Comparison of ENCODE assay signal across 22 cellular contexts in the genomic region with DNA sequence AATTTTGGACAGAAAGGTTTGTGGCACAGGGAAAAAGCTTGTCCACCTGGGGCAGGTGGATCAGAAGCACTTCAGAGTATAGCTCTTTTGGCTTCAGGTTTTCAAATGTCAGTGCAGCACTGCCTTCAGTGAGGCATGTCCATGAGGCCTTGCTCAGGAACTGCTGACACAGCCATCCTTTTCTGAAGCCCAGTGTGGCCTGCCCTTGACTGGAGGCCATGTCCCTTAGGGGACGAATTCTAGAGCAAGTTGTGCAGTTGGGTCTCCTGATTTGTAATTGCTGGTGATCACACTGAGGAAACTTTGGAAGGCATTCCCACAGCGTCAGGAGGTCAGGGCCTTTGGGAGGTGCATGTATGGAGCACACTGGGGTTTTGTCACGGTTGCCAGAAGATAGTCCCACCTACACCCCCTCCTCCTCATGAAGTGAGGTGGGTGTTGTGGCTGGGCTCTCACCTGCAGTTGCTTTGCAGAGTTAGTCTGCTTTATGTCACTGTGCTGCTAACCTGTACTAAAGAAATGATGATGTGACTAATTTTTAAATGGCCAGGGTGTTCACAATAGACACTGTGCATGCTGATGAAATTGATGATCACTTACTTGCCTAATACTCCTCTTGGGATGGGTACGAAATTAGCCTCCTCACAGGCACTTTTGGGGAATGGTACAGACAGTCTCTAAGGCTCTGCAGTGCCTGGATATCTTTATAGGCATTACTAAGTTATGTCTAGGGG. TPM values are rescaled to one million over a fixed set of nuclear protein-coding genes. Genes with fewer than 3 reads are reported as not detected.
DNase-seq lines count a peak whose midpoint lies in the region; ATAC-seq, FAIRE-seq and TF ChIP-seq lines count a peak whose summit lies in the region.
"Had no signal": no experiment of that assay in that cellular context is flagged by ENCODE, and none has a peak within 500 bp of the region (broad histone marks: within the 10 kb centered on the region; RNA-seq: fewer than 3 reads in every experiment).

No MANE protein-coding gene starts in this region.

- no peak for TF ChIP-seq RAD21 in K562 (CRISPR knock-in tag; conservative IDR thresholded peaks at IDR 0.05 in 1 of 2, IDR thresholded peaks at IDR 0.05 in 1 of 2)

- TF ChIP-seq CTCF in heart right ventricle (IDR thresholded peaks at IDR 0.05) (no peak), K562 (IDR thresholded peaks at IDR 0.05 in 2 of 3, conservative IDR thresholded peaks at IDR 0.05 in 1 of 3; ENCODE audit: insufficient read depth in 2 of 3, low read depth in 1 of 3, low read length in 3 of 3) (no peak), nephron progenitor cell (IDR thresholded peaks at IDR 0.05) (no peak)

- peak overlapping the region; percentile 12 for H3K4me3 Mint-ChIP-seq in nephron progenitor cell

- no peaks in the 10 kb centered on the region for H4K20me1 ChIP-seq in K562 (replicated peaks; ENCODE audit: control insufficient read depth, insufficient read depth, low read length)

- intact Hi-C loops in heart right ventricle (cut with DNase I) = no loop called here
- intact Hi-C loops in Right ventricle myocardium inferior (cut with DNase I) = no loop called here
- intact Hi-C loops in K562 (cut with micrococcal nuclease) = no loop called here

- WGBS in heart right ventricle, 2 donors = 79 to 82% methylated on average over 4 of the region's 4 CpGs
- WGBS in K562 (ENCODE audit: insufficient coverage, low coverage, missing lambda C conversion rate) = 81% methylated on average over 4 of the region's 4 CpGs

- H3K4me1 ChIP-seq in heart right ventricle (peaks cover 0 to 44% (median 12%) of the 10 kb centered on the region in 9 donors), K562 (replicated peaks in 1 of 2; ENCODE audit: control insufficient read depth in 2 of 2, insufficient read depth in 2 of 2, low read length in 2 of 2) (no peaks in the 10 kb centered on the region)
- H3K4me1 ChIP-seq: SJSA1 had no signal

- no peaks in the 10 kb centered on the region for H3K27me3 ChIP-seq in heart right ventricle
- no peaks in the 10 kb centered on the region for H3K27me3 ChIP-seq in K562 (ENCODE audit: control insufficient read depth in 2 of 2, insufficient read depth in 2 of 2, low read length in 2 of 2)
- H3K27me3 ChIP-seq: SJSA1 had no signal

- H3K9ac ChIP-seq in K562 (ENCODE audit: insufficient read depth in 1 of 2, low read depth in 2 of 2, low read length in 2 of 2) = no peak overlapping the region
- H3K9ac ChIP-seq: GM23248 had no signal

- H3K27ac ChIP-seq in heart right ventricle (peak overlapping the region in 6 of 10 donors; percentile 17 to 78 (median 51)), K562 (ENCODE audit: extremely low read depth, low read depth, low read length) (no peak overlapping the region)
- H3K27ac ChIP-seq: GM23248, HL-60, SJSA1 had no signal

- H3K27ac Mint-ChIP-seq in nephron progenitor cell = peak overlapping the region; percentile 98

- H3K36me3 ChIP-seq in heart right ventricle = peaks cover 0 to 87% (median 21%) of the 10 kb centered on the region in 9 donors
- H3K36me3 ChIP-seq in K562 (ENCODE audit: control insufficient read depth, insufficient read depth, low read length) = peaks cover 70% of the 10 kb centered on the region

- TF ChIP-seq EP300 in K562 (IDR thresholded peaks at IDR 0.05; ENCODE audit: low read length) = no peak

- no peak for FAIRE-seq in K562 (lab: Jason Lieb, UNC)
- FAIRE-seq in urothelium cell line (lab: Jason Lieb, UNC) = peak; percentile 50
- FAIRE-seq: A204.1, GM12878, HTR-8/SVneo had no signal

- no peaks in the 10 kb centered on the region for H3K9me3 ChIP-seq in heart right ventricle
- H3K9me3 ChIP-seq in K562 (replicated peaks; ENCODE audit: control insufficient read depth, insufficient read depth, low read depth, low read length) = no peaks in the 10 kb centered on the region
- H3K9me3 ChIP-seq: SJSA1 had no signal

- in situ Hi-C loops in K562 (cut with MboI) = no loop called here

- no peak for TF ChIP-seq POLR2A in K562 (conservative IDR thresholded peaks at IDR 0.05)

- H3K27me3 Mint-ChIP-seq in nephron progenitor cell (ENCODE audit: low read depth, poor library complexity) = peaks cover 3% of the 10 kb centered on the region

- H3K4me1 Mint-ChIP-seq in nephron progenitor cell = peaks cover 23% of the 10 kb centered on the region

- ATAC-seq in heart right ventricle = no peak
- ATAC-seq in Right ventricle myocardium inferior = no peak
- no peak for ATAC-seq in K562
- ATAC-seq: GM12878, HCT116 had no signal

- CTCF ChIA-PET in K562 (lab: Yijun Ruan, JAX; ENCODE audit: low intra/inter-chr PET ratio) = no interaction called here

- no peaks in the 10 kb centered on the region for H3K9me3 Mint-ChIP-seq in nephron progenitor cell

- no peak overlapping the region for H2AFZ ChIP-seq in K562 (ENCODE audit: low read depth, low read length)
- H2AFZ ChIP-seq: GM23248 had no signal

- 0 out of 3 replicates have a peak, but pooled peaks cover 2% of the 10 kb centered on the region for H3K79me2 ChIP-seq in K562 (ENCODE audit: control insufficient read depth, insufficient read depth, low read length)

- peaks cover 17% of the 10 kb centered on the region for H3K36me3 Mint-ChIP-seq in nephron progenitor cell (ENCODE audit: low read depth)

- no peaks in the 10 kb centered on the region for H3K9me1 ChIP-seq in K562 (ENCODE audit: control insufficient read depth, insufficient read depth, low read length)

- H3K4me3 ChIP-seq in heart right ventricle (no peak overlapping the region), K562 (no peak overlapping the region)
- H3K4me3 ChIP-seq: GM12878, GM23248, SJSA1 had no signal

- no TSS peak for BruUV-seq in K562 (replicated peaks; lab: Mats Ljungman, UMichigan)

- POLR2A ChIA-PET in K562 (lab: Yijun Ruan, JAX) = interaction anchor here (1.6 kb wide), 1 partner anchor 12 kb away, joined by 7 read pairs; no protein-coding TSS in a partner anchor

- no peak overlapping the region for H3K4me2 ChIP-seq in K562 (ENCODE audit: insufficient read depth, low read length)

- DNase-seq in heart right ventricle (no peak), Right ventricle myocardium inferior (ENCODE audit: missing footprints) (no peak), K562 (ENCODE audit: extremely low read depth in 1 of 4, low spot score in 3 of 4) (no peak), nephron progenitor cell (no peak), urothelium cell line (ENCODE audit: low spot score) (no peak), EL (no peak), kidney glomerular epithelial cell (lab: John Stamatoyannopoulos, UW) (no peak), GF-D8 (lab: John Stamatoyannopoulos, UW) (no peak)
- DNase-seq: C1 segment of cervical spinal cord, DMS53, GM23248, NCI-H1436, NCI-H2029, NCI-H2171, NCI-H446 treated with DMSO at 0.1 percent for 48 hours, RPMI8226 had no signal

TF ChIP-seq in K562, 482 proteins besides CTCF, POLR2A, EP300 and RAD21:
- TF ChIP-seq KLF13 (tag; IDR thresholded peaks at IDR 0.05; ENCODE audit: borderline replicate concordance, low read depth) = no peak
- peak; percentile 55 for TF ChIP-seq ZNF316 (IDR thresholded peaks at IDR 0.05)
- TF ChIP-seq C11orf30 (IDR thresholded peaks at IDR 0.05; ENCODE audit: low read depth) = peak; percentile 32; the same call in 1 of the 2 replicates
TF ChIP-seq in K562: peak in this region for 2.

RNA-seq across cellular contexts. Expression of gene OGDH, which starts 41.7 kb away (rescaled TPM):
- total RNA-seq in heart right ventricle (100 to 1,000 TPM; 500 to 724 (median 679) TPM), Right ventricle myocardium inferior (679 TPM), K562 (2014; rRNA removed) (38.6 and 50.0 TPM in 2 replicates), K562 (2014; rRNA removed; fragmentation: Illumina TruSeq; extraction: Trizol) (20.5 and 21.8 TPM in 2 replicates), K562 (2015; rRNA removed; fragmentation: Illumina TruSeq; extraction: Trizol) (19.4 and 20.2 TPM in 2 replicates), K562 (2021) (80.3 and 86.6 TPM in 2 replicates)
- polyA plus RNA-seq in heart right ventricle (100 to 1,000 TPM; 202 to 421 TPM), K562 (2011; rRNA removed) (23.5 and 44.6 TPM in 2 replicates), K562 (2014; fragmentation: Illumina TruSeq; extraction: Trizol) (58.8 and 59.1 TPM in 2 replicates), K562 (2014; fragmentation: Nextera tagmentation; extraction: Ambion mirVana) (1 to 10 TPM; 3.1 to 6.3 TPM), K562 (2014; rRNA removed) (31.4 and 31.6 TPM in 2 replicates)
- total RNA-seq in K562 (2011; cell fraction: chromatin; rRNA removed; ENCODE audit: low replicate concordance) = 67.1 and 99.5 TPM in 2 replicates
- total RNA-seq in K562 (2011; cell fraction: nucleolus; rRNA removed) = 61.5 and 70.1 TPM in 2 replicates
- 49.3 and 64.3 TPM in 2 replicates for total RNA-seq in K562 (2011; cell fraction: nucleoplasm; rRNA removed)
- polyA plus RNA-seq in K562 (2011; cell fraction: cytosol; rRNA removed) = 44.3 and 54.2 TPM in 2 replicates
- polyA plus RNA-seq in K562 (2011; cell fraction: nucleus; rRNA removed) = 59.0 and 70.4 TPM in 2 replicates
- 55.7 and 67.9 TPM in 2 replicates for polyA plus RNA-seq in K562 (2012)
- polyA minus RNA-seq in K562 (2011; rRNA and poly(A)+ RNA removed) = 66.0 and 68.6 TPM in 2 replicates
- polyA minus RNA-seq in K562 (2011; cell fraction: cytosol; rRNA and poly(A)+ RNA removed) = 52.4 and 53.8 TPM in 2 replicates
- 25.8 and 36.1 TPM in 2 replicates for polyA minus RNA-seq in K562 (2011; cell fraction: nucleus; rRNA and poly(A)+ RNA removed)
